In the genomic region with DNA sequence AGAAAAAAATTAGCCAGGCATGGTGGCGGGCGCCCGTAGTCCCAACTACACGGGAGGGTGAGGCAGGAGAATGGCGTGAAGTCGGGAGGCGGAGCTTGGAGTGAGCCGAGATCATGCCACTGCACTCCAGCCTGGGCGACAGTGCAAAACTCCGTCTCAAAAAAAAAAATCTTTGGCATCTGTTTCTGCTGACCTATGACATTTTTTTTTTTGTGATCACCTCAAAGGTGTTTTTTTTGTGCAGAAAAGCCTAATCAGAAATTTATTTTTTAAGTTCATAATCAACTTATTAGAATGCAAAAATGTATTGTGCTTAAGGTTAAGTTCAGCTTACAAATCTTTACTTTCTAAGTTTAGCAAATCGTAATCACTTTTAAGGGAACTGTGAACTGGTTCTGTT, we compare ENCODE assay signal across 28 cellular contexts.
"Had no signal": no experiment of that assay in that cellular context is flagged by ENCODE, and none has a peak within 500 bp of the region (broad histone marks: within the 10 kb centered on the region; RNA-seq: fewer than 3 reads in every experiment).

No MANE protein-coding gene starts in this region.

- H3K4me3 ChIP-seq: adrenal gland, MG63, SK-N-MC had no signal

- H3K27me3 Mint-ChIP-seq: activated naive CD8-positive, alpha-beta T cell; T-cell had no signal

- H3K27me3 ChIP-seq: adrenal gland, MG63 had no signal

- DNase-seq: activated CD4-positive, alpha-beta T cell treated with anti-CD3 and anti-CD28 coated beads for 4 hours; activated CD4-positive, alpha-beta T cell treated with anti-CD3 and anti-CD28 coated beads, Interleukin-2, amount 50 U/mL, for 4 hours; activated CD8-positive, alpha-beta memory T cell treated with anti-CD3 and anti-CD28 coated beads, Interleukin-2, amount 50 U/mL, for 48 hours; activated CD8-positive, alpha-beta T cell treated with anti-CD3 and anti-CD28 coated beads, Interleukin-2, amount 10 ng/mL, durations not matched to agents 7 days and 5 days; activated naive CD4-positive, alpha-beta T cell; activated T-cell treated with anti-CD3 and anti-CD28 coated beads, Interleukin-2, amount 50 U/mL, for 1 hour; adrenal gland; anterior cingulate cortex; MG63; MV-4-11; NCI-H1092 treated with DMSO at 0.1 percent for 48 hours; NCI-H1417 treated with DMSO at 0.1 percent for 48 hours; NCI-H1694; NCI-H2029; NCI-H2107; NCI-H345; NCI-H510A; NCI-H526 treated with DMSO at 0.1 percent for 48 hours; NK-92 treated with Interleukin-12 subunit alpha and Interleukin-12 subunit beta, amount 100 ng/mL, for 24 hours; OCI-M1; RPMI8226; T-cell; WERI-Rb-1 had no signal

- H3K27ac ChIP-seq: adrenal gland, SK-N-MC, WERI-Rb-1 had no signal

- H3K4me3 Mint-ChIP-seq: activated CD8-positive, alpha-beta T cell treated with anti-CD3 and anti-CD28 coated beads, Interleukin-2, amount 10 ng/mL, durations not matched to agents 7 days and 5 days; activated naive CD8-positive, alpha-beta T cell; T-cell had no signal

- H3K9me3 Mint-ChIP-seq: T-cell had no signal

- ATAC-seq: activated CD4-positive, CD25-positive, alpha-beta regulatory T cell treated with anti-CD3 and anti-CD28 coated beads, Interleukin-2, amount 50 U/mL, for 24 hours; activated CD8-positive, alpha-beta T cell treated with anti-CD3 and anti-CD28 coated beads, Interleukin-2, amount 10 ng/mL, durations not matched to agents 7 days and 5 days; Panc1; Right ventricle myocardium inferior; T-cell had no signal

- H3K4me1 ChIP-seq: adrenal gland had no signal

- H3K9me3 ChIP-seq: adrenal gland, MG63 had no signal

- H3K27ac Mint-ChIP-seq: activated CD8-positive, alpha-beta T cell treated with anti-CD3 and anti-CD28 coated beads, Interleukin-2, amount 10 ng/mL, durations not matched to agents 7 days and 5 days; activated naive CD8-positive, alpha-beta T cell; T-cell had no signal
